In genomic region chr10:79208251-79208983, GRCh38 we compare ENCODE assay signal across 21 cellular contexts.
DNase-seq lines count a peak whose midpoint lies in the region; ATAC-seq, FAIRE-seq and TF ChIP-seq lines count a peak whose summit lies in the region.
"Had no signal": no experiment of that assay in that cellular context is flagged by ENCODE, and none has a peak within 500 bp of the region (broad histone marks: within the 10 kb centered on the region; RNA-seq: fewer than 3 reads in every experiment).

No MANE protein-coding gene starts in this region.

- no peak overlapping the region for H3K14ac ChIP-seq in IMR-90 (replicated peaks; ENCODE audit: low read depth, low read length)

- peak overlapping the region; percentile 37 for H2AK9ac ChIP-seq in IMR-90 (replicated peaks; ENCODE audit: low read depth, low read length, poor library complexity)

- H3K27ac ChIP-seq in IMR-90 (ENCODE audit: insufficient read depth, low read length): no peak overlapping the region
- no peak overlapping the region for H3K27ac ChIP-seq in neural progenitor cell
- no peak overlapping the region for H3K27ac ChIP-seq in upper lobe of left lung
- no peak overlapping the region for H3K27ac ChIP-seq in PC-9
- H3K27ac ChIP-seq: C4-2B, KMS-11, SJSA1 had no signal

- H3F3A ChIP-seq in neural progenitor cell (ENCODE audit: low read depth): no peaks in the 10 kb centered on the region
- 0 out of 2 replicates have a peak, but pooled peaks cover 3% of the 10 kb centered on the region for H3F3A ChIP-seq in PC-9 (ENCODE audit: insufficient read depth, low read depth)

- no peak overlapping the region for H3K4me3 Mint-ChIP-seq in neural progenitor cell
- no peak overlapping the region for H3K4me3 Mint-ChIP-seq in type B pancreatic cell

- no peak for TF ChIP-seq RAD21 in IMR-90 (IDR thresholded peaks at IDR 0.05; ENCODE audit: low read length)

- H3K9ac ChIP-seq in IMR-90 (ENCODE audit: low read depth, low read length) (no peak overlapping the region), neural progenitor cell (no peak overlapping the region)
- H3K9ac ChIP-seq: KMS-11 had no signal

- H3K23ac ChIP-seq in IMR-90 (ENCODE audit: low read depth, low read length): no peak overlapping the region

- peaks cover 33% of the 10 kb centered on the region for H3K36me3 Mint-ChIP-seq in neural progenitor cell
- H3K36me3 Mint-ChIP-seq in type B pancreatic cell: peaks cover 26% of the 10 kb centered on the region

- no peak overlapping the region for H2AK5ac ChIP-seq in IMR-90 (ENCODE audit: low read depth, low read length)

- peaks cover 36 to 84% of the 10 kb centered on the region in 2 experiments for H3K79me1 ChIP-seq in IMR-90 (ENCODE audit: low read depth in 1 of 2, low read length in 2 of 2)

- TF ChIP-seq POLR2A in IMR-90 (IDR thresholded peaks at IDR 0.05; ENCODE audit: low read depth, low read length) (no peak), upper lobe of left lung (IDR thresholded peaks at IDR 0.05) (no peak)

- H4K5ac ChIP-seq in IMR-90 (ENCODE audit: low read depth, low read length): no peak overlapping the region

- H2BK20ac ChIP-seq in IMR-90 (ENCODE audit: low read depth, low read length): no peak overlapping the region

- intact Hi-C loops in IMR-90 (cut with micrococcal nuclease): no loop called here
- intact Hi-C loops in PC-9 (cut with micrococcal nuclease; ENCODE audit: unreplicated experiment): no loop called here

- H4K91ac ChIP-seq in IMR-90 (ENCODE audit: insufficient read depth, low read depth, low read length): no peak overlapping the region

- CTCF ChIA-PET in IMR-90 (lab: Yijun Ruan, JAX) (no interaction called here), PC-9 (lab: Charles Lee) (no interaction called here)

- H3K27ac Mint-ChIP-seq in neural progenitor cell (peak overlapping the region; percentile 25), type B pancreatic cell (peak overlapping the region; percentile 43)

- no peaks in the 10 kb centered on the region for H3K4me1 ChIP-seq in IMR-90 (ENCODE audit: control insufficient read depth, insufficient read depth, low read length)
- no peaks in the 10 kb centered on the region for H3K4me1 ChIP-seq in neural progenitor cell
- H3K4me1 ChIP-seq in upper lobe of left lung: peaks cover 0 to under 1% (median 0%) of the 10 kb centered on the region in 4 donors
- no peaks in the 10 kb centered on the region for H3K4me1 ChIP-seq in PC-9 (replicated peaks; ENCODE audit: insufficient read depth)
- H3K4me1 ChIP-seq: SJSA1 had no signal

- H3K27me3 ChIP-seq in IMR-90 (ENCODE audit: control insufficient read depth, insufficient read depth, low read length) (no peaks in the 10 kb centered on the region), bronchial epithelial cell (ENCODE audit: control insufficient read depth, insufficient read depth, low read length) (no peaks in the 10 kb centered on the region), neural progenitor cell (no peaks in the 10 kb centered on the region), upper lobe of left lung (no peaks in the 10 kb centered on the region), PC-9 (ENCODE audit: insufficient read depth, low read depth) (no peaks in the 10 kb centered on the region)
- H3K27me3 ChIP-seq: SJSA1 had no signal

- H3K4me2 ChIP-seq in IMR-90 (ENCODE audit: low read depth, low read length) (no peak overlapping the region), neural progenitor cell (no peak overlapping the region), PC-9 (no peak overlapping the region)
- H3K4me2 ChIP-seq: KMS-11 had no signal

- H2BK120ac ChIP-seq in IMR-90 (ENCODE audit: low read depth, low read length): no peak overlapping the region

- peak; percentile 81 for FAIRE-seq in bronchial epithelial cell (lab: Jason Lieb, UNC)
- FAIRE-seq: GM19239, HepG2 had no signal

- no peak overlapping the region for H2BK5ac ChIP-seq in IMR-90 (ENCODE audit: low read depth, low read length, poor library complexity, severe bottlenecking)

- no peaks in the 10 kb centered on the region for H3K9me2 ChIP-seq in PC-9 (ENCODE audit: insufficient read depth)

- no peak overlapping the region for H4K8ac ChIP-seq in IMR-90 (ENCODE audit: low read depth in 2 of 2, low read length in 2 of 2)

- POLR2A ChIA-PET in IMR-90 (lab: Charles Lee; ENCODE audit: unreplicated experiment) (no interaction called here), PC-9 (lab: Charles Lee; ENCODE audit: unreplicated experiment) (no interaction called here)

- DNase-seq in IMR-90 (no peak), bronchial epithelial cell (ENCODE audit: low read depth) (no peak), neural progenitor cell (ENCODE audit: low spot score) (no peak), type B pancreatic cell (ENCODE audit: extremely low spot score, unreplicated experiment) (no peak), upper lobe of left lung (no peak), PC-9 (no peak)
- DNase-seq: DMS 273 treated with DMSO at 0.1 percent for 48 hours, DND-41, GOT3, NCI-H1417 treated with DMSO at 0.1 percent for 48 hours, NCI-H187 treated with DMSO at 0.1 percent for 48 hours, NCI-H345, NCI-H526, PC-3 had no signal

- no peaks in the 10 kb centered on the region for H3K9me1 ChIP-seq in IMR-90 (ENCODE audit: insufficient read depth, low read length)

- no peaks in the 10 kb centered on the region for H3K79me2 ChIP-seq in neural progenitor cell (ENCODE audit: low read depth)
- no peaks in the 10 kb centered on the region for H3K79me2 ChIP-seq in PC-9 (ENCODE audit: low read depth)

- dilution Hi-C loops in IMR-90 (cut with HindIII; ENCODE audit: low sequenced_read_pairs, unreplicated experiment): no loop called here

- no peak overlapping the region for H3K18ac ChIP-seq in IMR-90 (ENCODE audit: low read depth, low read length)

- no peak overlapping the region for H3K4me3 ChIP-seq in IMR-90 (ENCODE audit: insufficient read depth, low read depth, low read length)
- no peak overlapping the region for H3K4me3 ChIP-seq in bronchial epithelial cell (ENCODE audit: low read depth, low read length)
- H3K4me3 ChIP-seq in neural progenitor cell: no peak overlapping the region
- no peak overlapping the region for H3K4me3 ChIP-seq in upper lobe of left lung
- H3K4me3 ChIP-seq in PC-9: no peak overlapping the region
- H3K4me3 ChIP-seq: SJSA1 had no signal

- H3K36me3 ChIP-seq in IMR-90 (ENCODE audit: control insufficient read depth, insufficient read depth, low read length): peaks cover 84% of the 10 kb centered on the region
- H3K36me3 ChIP-seq in bronchial epithelial cell (ENCODE audit: control insufficient read depth, insufficient read depth, low read length): peaks cover 28% of the 10 kb centered on the region
- no peaks in the 10 kb centered on the region for H3K36me3 ChIP-seq in neural progenitor cell
- H3K36me3 ChIP-seq in upper lobe of left lung: peaks cover 3 to 97% (median 73%) of the 10 kb centered on the region in 4 donors
- H3K36me3 ChIP-seq in PC-9 (ENCODE audit: low read depth): no peaks in the 10 kb centered on the region; the same call in 1 of the 2 replicates

- in situ Hi-C loops in IMR-90 (cut with MboI; ENCODE audit: low sequenced_read_pairs): no loop called here

- peak overlapping the region; percentile 38 for H2AFZ ChIP-seq in IMR-90 (replicated peaks; ENCODE audit: low read length, poor library complexity)
- no peak overlapping the region for H2AFZ ChIP-seq in neural progenitor cell (replicated peaks)
- no peak overlapping the region for H2AFZ ChIP-seq in PC-9

- TF ChIP-seq CTCF in IMR-90 (conservative IDR thresholded peaks at IDR 0.05; ENCODE audit: low read depth, low read length) (no peak), bronchial epithelial cell (IDR thresholded peaks at IDR 0.05; ENCODE audit: insufficient read depth, low read length, severe bottlenecking) (no peak), neural progenitor cell (IDR thresholded peaks at IDR 0.05) (no peak), type B pancreatic cell (conservative IDR thresholded peaks at IDR 0.05) (no peak), upper lobe of left lung (IDR thresholded peaks at IDR 0.05) (no peak), PC-9 (conservative IDR thresholded peaks at IDR 0.05) (no peak)

- H2BK15ac ChIP-seq in IMR-90 (ENCODE audit: low read depth, low read length): no peak overlapping the region

- H3K9me3 ChIP-seq in IMR-90 (ENCODE audit: control insufficient read depth, insufficient read depth, low read length) (no peaks in the 10 kb centered on the region), neural progenitor cell (ENCODE audit: low read depth) (no peaks in the 10 kb centered on the region), upper lobe of left lung (no peaks in the 10 kb centered on the region), PC-9 (ENCODE audit: insufficient read depth, low read depth) (no peaks in the 10 kb centered on the region)
- H3K9me3 ChIP-seq: SJSA1 had no signal

- no TSS peak for BruUV-seq in IMR-90 (replicated peaks; lab: Mats Ljungman, UMichigan)
- no TSS peak for BruUV-seq in PC-9 (replicated peaks; lab: Mats Ljungman, UMichigan)

- TF ChIP-seq EP300 in upper lobe of left lung (IDR thresholded peaks at IDR 0.05): no peak

- H3K9me3 Mint-ChIP-seq in neural progenitor cell (no peaks in the 10 kb centered on the region), type B pancreatic cell (no peaks in the 10 kb centered on the region)

- no peak overlapping the region for H3K4ac ChIP-seq in IMR-90 (ENCODE audit: low read depth, low read length)

- peaks cover 6% of the 10 kb centered on the region for H3K4me1 Mint-ChIP-seq in neural progenitor cell
- peaks cover 20% of the 10 kb centered on the region for H3K4me1 Mint-ChIP-seq in type B pancreatic cell (ENCODE audit: unreplicated experiment)

- 94% methylated on average over 9 of the region's 15 CpGs; no CpG with 5 or more reads in 1 of the 2 experiments for WGBS in IMR-90 (ENCODE audit: extremely low coverage in 2 of 2, insufficient read length in 1 of 2), 2 experiments
- 94 to 95% methylated on average over 12 to 14 of the region's 15 CpGs for WGBS in upper lobe of left lung, 2 donors

- no peak overlapping the region for H3K56ac ChIP-seq in IMR-90 (ENCODE audit: extremely low read depth, insufficient read depth, low read length)

- H3K27me3 Mint-ChIP-seq in neural progenitor cell (ENCODE audit: insufficient read depth, low read depth) (peaks cover 2% of the 10 kb centered on the region), type B pancreatic cell (no peaks in the 10 kb centered on the region)

- peaks cover 63% of the 10 kb centered on the region for H4K20me1 ChIP-seq in IMR-90 (ENCODE audit: insufficient read depth, low read length)
- H4K20me1 ChIP-seq in neural progenitor cell (ENCODE audit: low read depth): peaks cover 5% of the 10 kb centered on the region
- no peaks in the 10 kb centered on the region; the same call in 1 of the 2 replicates for H4K20me1 ChIP-seq in PC-9 (ENCODE audit: insufficient read depth)

- no peak for ATAC-seq in IMR-90 (ENCODE audit: low read depth)
- ATAC-seq in upper lobe of left lung (ENCODE audit: low FRiP score in 2 of 2): no peak
- no peak for ATAC-seq in GM18868 (IDR thresholded peaks at IDR 0.05; ENCODE audit: unreplicated experiment)
- ATAC-seq: HCT116, HepG2, PC-3 had no signal

TF ChIP-seq in IMR-90, 13 proteins besides CTCF, POLR2A, EP300 and RAD21 (continues in another document):
- no peak for TF ChIP-seq MAZ (IDR thresholded peaks at IDR 0.05; ENCODE audit: borderline replicate concordance, low read depth, low read length)
- TF ChIP-seq MXI1 (IDR thresholded peaks at IDR 0.05; ENCODE audit: borderline replicate concordance, low read depth, low read length): no peak
- no peak for TF ChIP-seq RFX5 (IDR thresholded peaks at IDR 0.05; ENCODE audit: low read depth, low read length)
